In genomic region chr2:96186562-96186961, GRCh38 we compare ENCODE assay signal across 24 cellular contexts. TPM values are rescaled to one million over a fixed set of nuclear protein-coding genes. Genes with fewer than 3 reads are reported as not detected.
A peak's percentile ranks its signal among the peaks of the same experiment; 100 is the strongest.
DNase-seq lines count a peak whose midpoint lies in the region; ATAC-seq and TF ChIP-seq lines count a peak whose summit lies in the region.
"Had no signal": no experiment of that assay in that cellular context is flagged by ENCODE, and none has a peak within 500 bp of the region (broad histone marks: within the 10 kb centered on the region; RNA-seq: fewer than 3 reads in every experiment).

No MANE protein-coding gene starts in this region.

- H3K9me3 Mint-ChIP-seq in activated CD8-positive, alpha-beta memory T cell treated with anti-CD3 and anti-CD28 coated beads, Interleukin-2, amount 10 ng/mL, durations not matched to agents 7 days and 5 days (ENCODE audit: low read depth): no peaks in the 10 kb centered on the region
- H3K9me3 Mint-ChIP-seq in HFFc6: no peaks in the 10 kb centered on the region
- H3K9me3 Mint-ChIP-seq: CD4-positive, CD25-positive, alpha-beta regulatory T cell; GM23338; H9 had no signal

- H3K79me2 ChIP-seq in osteoblast (ENCODE audit: insufficient read depth, low read length): peaks cover 8% of the 10 kb centered on the region

- H3K4me3 ChIP-seq in heart right ventricle (no peak overlapping the region), osteoblast (ENCODE audit: insufficient read depth, low read length) (no peak overlapping the region)
- H3K4me3 ChIP-seq: BLaER1, GM23338, SJSA1 had no signal

- H4K20me1 ChIP-seq in osteoblast (ENCODE audit: insufficient read depth, low read length): peaks cover 19% of the 10 kb centered on the region

- no peaks in the 10 kb centered on the region for H3K27me3 Mint-ChIP-seq in activated CD8-positive, alpha-beta memory T cell treated with anti-CD3 and anti-CD28 coated beads, Interleukin-2, amount 10 ng/mL, durations not matched to agents 7 days and 5 days
- H3K27me3 Mint-ChIP-seq in HFFc6 (ENCODE audit: insufficient read depth): peaks cover 3% of the 10 kb centered on the region
- H3K27me3 Mint-ChIP-seq: CD4-positive, CD25-positive, alpha-beta regulatory T cell had no signal

- TF ChIP-seq CTCF in HFFc6 (IDR thresholded peaks at IDR 0.05) (no peak), heart right ventricle (IDR thresholded peaks at IDR 0.05) (no peak), osteoblast (IDR thresholded peaks at IDR 0.05; ENCODE audit: extremely low read depth, low read depth, low read length) (no peak)

- peaks cover 47% of the 10 kb centered on the region for H3K36me3 Mint-ChIP-seq in activated CD8-positive, alpha-beta memory T cell treated with anti-CD3 and anti-CD28 coated beads, Interleukin-2, amount 10 ng/mL, durations not matched to agents 7 days and 5 days
- H3K36me3 Mint-ChIP-seq in HFFc6 (ENCODE audit: low read depth): peaks cover 44% of the 10 kb centered on the region

- no peak overlapping the region for H3K4me3 Mint-ChIP-seq in activated CD8-positive, alpha-beta memory T cell treated with anti-CD3 and anti-CD28 coated beads, Interleukin-2, amount 10 ng/mL, durations not matched to agents 7 days and 5 days
- H3K4me3 Mint-ChIP-seq in HFFc6: no peak overlapping the region
- H3K4me3 Mint-ChIP-seq: CD4-positive, CD25-positive, alpha-beta regulatory T cell; GM23338; H9 had no signal

- intact Hi-C loops in heart right ventricle (cut with DNase I): no loop called here

- peak; percentile 18 for DNase-seq in activated CD8-positive, alpha-beta memory T cell treated with anti-CD3 and anti-CD28 coated beads, Interleukin-2, amount 10 ng/mL, durations not matched to agents 7 days and 5 days
- no peak for DNase-seq in activated CD8-positive, alpha-beta memory T cell treated with anti-CD3 and anti-CD28 coated beads for 24 hours
- DNase-seq in HFFc6 (no peak), heart right ventricle (no peak), osteoblast (ENCODE audit: insufficient read length, low spot score, missing footprints) (no peak), medulla oblongata (ENCODE audit: extremely low spot score) (no peak)
- DNase-seq in activated CD4-positive, alpha-beta T cell treated with anti-CD3 and anti-CD28 coated beads, Interleukin-2, amount 50 U/mL, for 4 hours: no peak
- DNase-seq: 8988T; CD4-positive, CD25-positive, alpha-beta regulatory T cell; H9; NCI-H1092; NCI-H1436; NCI-H187; NCI-H2171 treated with DMSO at 0.1 percent for 48 hours; NCI-H345; NCI-H524 treated with DMSO at 0.1 percent for 48 hours; NCI-H774; PC-3 had no signal

- H3K4me2 ChIP-seq in osteoblast (ENCODE audit: insufficient read depth, low read length): no peak overlapping the region
- H3K4me2 ChIP-seq: BLaER1, GM23338, KMS-11 had no signal

- H3K4me1 ChIP-seq in heart right ventricle: peaks cover 0 to 43% (median 21%) of the 10 kb centered on the region in 9 donors
- peaks cover 16% of the 10 kb centered on the region for H3K4me1 ChIP-seq in osteoblast (ENCODE audit: insufficient read depth, low read length)
- H3K4me1 ChIP-seq: BLaER1, SJSA1 had no signal

- peaks cover under 1% of the 10 kb centered on the region for H3K4me1 Mint-ChIP-seq in activated CD8-positive, alpha-beta memory T cell treated with anti-CD3 and anti-CD28 coated beads, Interleukin-2, amount 10 ng/mL, durations not matched to agents 7 days and 5 days
- H3K4me1 Mint-ChIP-seq in HFFc6 (ENCODE audit: low read depth): peaks cover 12% of the 10 kb centered on the region; the same call in 1 of the 2 replicates
- H3K4me1 Mint-ChIP-seq: CD4-positive, CD25-positive, alpha-beta regulatory T cell; GM23338; H9 had no signal

- H3K9me3 ChIP-seq in heart right ventricle (no peaks in the 10 kb centered on the region), osteoblast (ENCODE audit: low read depth, low read length) (no peaks in the 10 kb centered on the region)
- H3K9me3 ChIP-seq: BLaER1, SJSA1 had no signal

- ATAC-seq in activated CD8-positive, alpha-beta memory T cell treated with anti-CD3 and anti-CD28 coated beads, Interleukin-2, amount 10 ng/mL, durations not matched to agents 7 days and 5 days: no peak
- ATAC-seq in heart right ventricle (peak in 6 of 8 donors; percentile 35 to 63 (median 48)), GM19467 (IDR thresholded peaks at IDR 0.05; ENCODE audit: unreplicated experiment) (no peak)
- ATAC-seq: GM23338, PC-3 had no signal

- CTCF ChIA-PET in activated CD8-positive, alpha-beta memory T cell treated with anti-CD3 and anti-CD28 coated beads, Interleukin-2, amount 10 ng/mL, durations not matched to agents 7 days and 5 days (lab: Charles Lee): interaction anchor here (1.6 to 7.2 kb wide), 2 partner anchors 12 to 13 kb away, joined by 4 to 33 read pairs; no protein-coding TSS in a partner anchor

- H3K27me3 ChIP-seq in heart right ventricle (no peaks in the 10 kb centered on the region), osteoblast (ENCODE audit: insufficient read depth, low read length) (no peaks in the 10 kb centered on the region)
- H3K27me3 ChIP-seq: BLaER1, SJSA1 had no signal

- 43 to 51% methylated on average over 5 of the region's 5 CpGs for WGBS in heart right ventricle, 2 donors

- H3K27ac Mint-ChIP-seq in activated CD8-positive, alpha-beta memory T cell treated with anti-CD3 and anti-CD28 coated beads, Interleukin-2, amount 10 ng/mL, durations not matched to agents 7 days and 5 days: no peak overlapping the region
- H3K27ac Mint-ChIP-seq in HFFc6: peak overlapping the region; percentile 62; the same call in 1 of the 2 replicates
- H3K27ac Mint-ChIP-seq: GM23338, H9 had no signal

- H3K27ac ChIP-seq in heart right ventricle (peak overlapping the region; percentile 11 to 79 (median 60)), osteoblast (ENCODE audit: low read depth, low read length) (peak overlapping the region; percentile 26)
- H3K27ac ChIP-seq: BLaER1, KMS-11, SJSA1 had no signal

- peaks cover 0 to 86% (median 58%) of the 10 kb centered on the region in 9 donors for H3K36me3 ChIP-seq in heart right ventricle
- peaks cover 57% of the 10 kb centered on the region for H3K36me3 ChIP-seq in osteoblast (ENCODE audit: insufficient read depth, low read length)

- H2AFZ ChIP-seq in osteoblast (ENCODE audit: low read length): no peak overlapping the region
- H2AFZ ChIP-seq: GM23338 had no signal

RNA-seq across cellular contexts. Expression of gene STARD7, which starts 22.1 kb away (rescaled TPM):
- total RNA-seq in activated CD8-positive, alpha-beta memory T cell treated with anti-CD3 and anti-CD28 coated beads, Interleukin-2, amount 10 ng/mL, durations not matched to agents 7 days and 5 days: 100 to 1,000 TPM; 131 to 180 TPM
- 100 to 1,000 TPM; 167 to 195 (median 180) TPM for total RNA-seq in HFFc6 (2021; fragmentation: NEBNext Ultra II Directional; extraction: Animal tissue kit (Norgen Biotek cat#: 25700))
- total RNA-seq in heart right ventricle (100 to 1,000 TPM; 138 to 397 (median 191) TPM), osteoblast (139 and 163 TPM in 2 replicates)
- polyA plus RNA-seq in heart right ventricle: 100 to 1,000 TPM in 1 of 2 donors, 10 to 100 TPM in 1; 50.8 to 312 TPM

RNA-seq across cellular contexts. Expression of gene DUSP2, which starts 41.3 kb away (rescaled TPM):
- total RNA-seq in activated CD8-positive, alpha-beta memory T cell treated with anti-CD3 and anti-CD28 coated beads, Interleukin-2, amount 10 ng/mL, durations not matched to agents 7 days and 5 days: 10 to 100 TPM; 32.0 to 53.6 TPM
- 10 to 100 TPM; 10.1 to 17.9 (median 11.5) TPM for total RNA-seq in HFFc6 (2021; fragmentation: NEBNext Ultra II Directional; extraction: Animal tissue kit (Norgen Biotek cat#: 25700))
- total RNA-seq in heart right ventricle (1 to 10 TPM in 9 of 10 donors, under 1 TPM in 1; 0.61 to 6.8 (median 2.5) TPM), osteoblast (2.7 and 3.3 TPM in 2 replicates)
- polyA plus RNA-seq in heart right ventricle: 10 to 100 TPM in 1 of 2 donors, 1 to 10 TPM in 1; 2.9 to 29.1 TPM

RNA-seq across cellular contexts. Expression of gene ASTL, which starts 48.3 kb away (rescaled TPM):
- total RNA-seq in activated CD8-positive, alpha-beta memory T cell treated with anti-CD3 and anti-CD28 coated beads, Interleukin-2, amount 10 ng/mL, durations not matched to agents 7 days and 5 days: 1 to 10 TPM; 1.9 to 6.4 TPM
- under 1 TPM in 3 of 6 experiments, not detected in 3; 0.25 to 0.39 (median 0.31) TPM for total RNA-seq in HFFc6 (2021; fragmentation: NEBNext Ultra II Directional; extraction: Animal tissue kit (Norgen Biotek cat#: 25700))
- total RNA-seq in heart right ventricle: not detected
- under 1 TPM in 1 of 2 donors, not detected in 1; 0.16 TPM for polyA plus RNA-seq in heart right ventricle
- total RNA-seq in osteoblast: not detected in 2 replicates
- total RNA-seq: GM23338, IMR-90, PC-3, SJSA1 had no signal
- polyA plus RNA-seq: IMR-90 had no signal

Comparison
In these comparisons a context has a peak if more than half of its experiments do, and no peak if none do; other contexts are left out.
1. ATAC-seq: peak in heart right ventricle (6 of 8); none in activated CD8-positive, alpha-beta memory T cell treated with anti-CD3 and anti-CD28 coated beads, Interleukin-2, amount 10 ng/mL, durations not matched to agents 7 days and 5 days (single experiment) and GM19467 (single experiment).